In the genomic region with DNA sequence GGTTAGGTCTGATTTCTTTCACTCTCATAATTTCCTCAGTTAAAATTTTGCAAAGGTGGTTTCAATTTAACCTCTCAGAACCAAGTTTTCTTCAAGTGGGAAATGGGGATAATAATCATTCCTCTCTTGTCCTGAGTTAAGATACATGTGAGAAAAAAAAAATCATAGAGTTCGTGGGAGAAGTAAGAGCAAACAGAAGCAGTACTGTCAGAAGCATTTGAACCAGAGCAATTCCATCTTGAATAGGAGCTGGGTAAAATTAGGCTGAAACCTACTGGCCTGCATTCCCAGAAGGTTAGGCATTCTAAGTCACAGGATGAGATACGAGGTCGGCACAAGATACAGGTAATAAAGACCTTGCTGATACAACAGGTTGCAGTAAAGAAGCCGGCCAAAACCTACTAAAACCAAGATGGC, we compare ENCODE assay signal across 1 cellular context.
TF ChIP-seq lines count a peak whose summit lies in the region.

No MANE protein-coding gene starts in this region.

TF ChIP-seq in K562, 482 proteins besides CTCF, POLR2A, EP300 and RAD21 (continued from another document and continues in another):
- TF ChIP-seq ZFP30 (CRISPR knock-in tag; IDR thresholded peaks at IDR 0.05; ENCODE audit: borderline replicate concordance) (no peak), ZNF347 (CRISPR knock-in tag; IDR thresholded peaks at IDR 0.05; ENCODE audit: low read depth) (no peak), PRMT5 (CRISPR knock-in tag; IDR thresholded peaks at IDR 0.05) (no peak), UBTF (IDR thresholded peaks at IDR 0.05; ENCODE audit: borderline replicate concordance in 1 of 2, low read depth in 2 of 2, low read length in 2 of 2) (no peak), HIVEP1 (CRISPR knock-in tag; IDR thresholded peaks at IDR 0.05) (peak; percentile 72; the same call in 1 of the 2 replicates), KLF6 (CRISPR knock-in tag; IDR thresholded peaks at IDR 0.05; ENCODE audit: borderline replicate concordance) (peak; percentile 81; the same call in 1 of the 2 replicates), SMAD3 (CRISPR knock-in tag; conservative IDR thresholded peaks at IDR 0.05) (0 out of 2 replicates have a peak, but pooled peaks have one; percentile 19), SUPT5H (IDR thresholded peaks at IDR 0.05) (no peak), ZNF583 (CRISPR knock-in tag; IDR thresholded peaks at IDR 0.05) (peak; percentile 55; the same call in 1 of the 2 replicates), ZNF592 (IDR thresholded peaks at IDR 0.05) (peak; percentile 85), SAP30 (IDR thresholded peaks at IDR 0.05; ENCODE audit: borderline replicate concordance, insufficient read depth, low read depth, low read length, poor library complexity, severe bottlenecking) (no peak), DMBX1 (CRISPR knock-in tag; IDR thresholded peaks at IDR 0.05; ENCODE audit: borderline replicate concordance) (peak; percentile 90), GTF2A2 (tag; IDR thresholded peaks at IDR 0.05) (peak; percentile 90), ZNF311 (CRISPR knock-in tag; IDR thresholded peaks at IDR 0.05) (peak; percentile 52; the same call in 1 of the 2 replicates), ESRRA (IDR thresholded peaks at IDR 0.05; ENCODE audit: borderline replicate concordance, low read depth) (peak; percentile 58; the same call in 1 of the 2 replicates), ZNF589 (CRISPR knock-in tag; IDR thresholded peaks at IDR 0.05; ENCODE audit: low read depth) (peak; percentile 48; the same call in 1 of the 2 replicates), PTRF (tag; IDR thresholded peaks at IDR 0.05) (peak; percentile 80; the same call in 1 of the 2 replicates), NR2C1 (IDR thresholded peaks at IDR 0.05) (no peak), NR2C1 (tag; IDR thresholded peaks at IDR 0.05) (peak; percentile 62; the same call in 1 of the 2 replicates), CXXC5 (CRISPR knock-in tag; IDR thresholded peaks at IDR 0.05) (peak; percentile 54), ZNF175 (CRISPR knock-in tag; IDR thresholded peaks at IDR 0.05; ENCODE audit: low read depth) (peak; percentile 80), NFE2L1 (tag; IDR thresholded peaks at IDR 0.05; ENCODE audit: borderline replicate concordance, low read depth) (peak; percentile 26; the same call in 1 of the 2 replicates), GABPA (tag; conservative IDR thresholded peaks at IDR 0.05; ENCODE audit: low read depth) (no peak), ZNF395 (CRISPR knock-in tag; IDR thresholded peaks at IDR 0.05) (peak; percentile 56; the same call in 1 of the 2 replicates), ZBTB11 (CRISPR knock-in tag; IDR thresholded peaks at IDR 0.05) (peak in 1 of 3 experiments; percentile 50; a peak in 1 of 6 replicates), FOXJ2 (tag; IDR thresholded peaks at IDR 0.05) (no peak), ZNF644 (tag; IDR thresholded peaks at IDR 0.05; ENCODE audit: low read depth) (0 out of 2 replicates have a peak, but pooled peaks have one; percentile 52), COPS2 (conservative IDR thresholded peaks at IDR 0.05) (no peak), TAF7 (tag; IDR thresholded peaks at IDR 0.05) (0 out of 2 replicates have a peak, but pooled peaks have one; percentile 14), ASH1L (IDR thresholded peaks at IDR 0.05; ENCODE audit: borderline replicate concordance, low read depth, partially characterized antibody) (no peak), NR4A1 (CRISPR knock-in tag; IDR thresholded peaks at IDR 0.05) (no peak), NR4A1 (tag; IDR thresholded peaks at IDR 0.05) (peak; percentile 84; the same call in 1 of the 2 replicates), CREB3 (tag; conservative IDR thresholded peaks at IDR 0.05; ENCODE audit: low read depth) (peak; percentile 93), ZNF41 (CRISPR knock-in tag; conservative IDR thresholded peaks at IDR 0.05) (peak; percentile 31; the same call in 1 of the 2 replicates), PTTG1 (tag; IDR thresholded peaks at IDR 0.05; ENCODE audit: low read depth) (peak; percentile 78), ZNF449 (CRISPR knock-in tag; IDR thresholded peaks at IDR 0.05) (peak; percentile 55; the same call in 1 of the 2 replicates)
- TF ChIP-seq, protein P1, sequence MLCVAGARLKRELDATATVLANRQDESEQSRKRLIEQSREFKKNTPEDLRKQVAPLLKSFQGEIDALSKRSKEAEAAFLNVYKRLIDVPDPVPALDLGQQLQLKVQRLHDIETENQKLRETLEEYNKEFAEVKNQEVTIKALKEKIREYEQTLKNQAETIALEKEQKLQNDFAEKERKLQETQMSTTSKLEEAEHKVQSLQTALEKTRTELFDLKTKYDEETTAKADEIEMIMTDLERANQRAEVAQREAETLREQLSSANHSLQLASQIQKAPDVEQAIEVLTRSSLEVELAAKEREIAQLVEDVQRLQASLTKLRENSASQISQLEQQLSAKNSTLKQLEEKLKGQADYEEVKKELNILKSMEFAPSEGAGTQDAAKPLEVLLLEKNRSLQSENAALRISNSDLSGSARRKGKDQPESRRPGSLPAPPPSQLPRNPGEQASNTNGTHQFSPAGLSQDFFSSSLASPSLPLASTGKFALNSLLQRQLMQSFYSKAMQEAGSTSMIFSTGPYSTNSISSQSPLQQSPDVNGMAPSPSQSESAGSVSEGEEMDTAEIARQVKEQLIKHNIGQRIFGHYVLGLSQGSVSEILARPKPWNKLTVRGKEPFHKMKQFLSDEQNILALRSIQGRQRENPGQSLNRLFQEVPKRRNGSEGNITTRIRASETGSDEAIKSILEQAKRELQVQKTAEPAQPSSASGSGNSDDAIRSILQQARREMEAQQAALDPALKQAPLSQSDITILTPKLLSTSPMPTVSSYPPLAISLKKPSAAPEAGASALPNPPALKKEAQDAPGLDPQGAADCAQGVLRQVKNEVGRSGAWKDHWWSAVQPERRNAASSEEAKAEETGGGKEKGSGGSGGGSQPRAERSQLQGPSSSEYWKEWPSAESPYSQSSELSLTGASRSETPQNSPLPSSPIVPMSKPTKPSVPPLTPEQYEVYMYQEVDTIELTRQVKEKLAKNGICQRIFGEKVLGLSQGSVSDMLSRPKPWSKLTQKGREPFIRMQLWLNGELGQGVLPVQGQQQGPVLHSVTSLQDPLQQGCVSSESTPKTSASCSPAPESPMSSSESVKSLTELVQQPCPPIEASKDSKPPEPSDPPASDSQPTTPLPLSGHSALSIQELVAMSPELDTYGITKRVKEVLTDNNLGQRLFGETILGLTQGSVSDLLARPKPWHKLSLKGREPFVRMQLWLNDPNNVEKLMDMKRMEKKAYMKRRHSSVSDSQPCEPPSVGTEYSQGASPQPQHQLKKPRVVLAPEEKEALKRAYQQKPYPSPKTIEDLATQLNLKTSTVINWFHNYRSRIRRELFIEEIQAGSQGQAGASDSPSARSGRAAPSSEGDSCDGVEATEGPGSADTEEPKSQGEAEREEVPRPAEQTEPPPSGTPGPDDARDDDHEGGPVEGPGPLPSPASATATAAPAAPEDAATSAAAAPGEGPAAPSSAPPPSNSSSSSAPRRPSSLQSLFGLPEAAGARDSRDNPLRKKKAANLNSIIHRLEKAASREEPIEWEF (CRISPR knock-in tag; IDR thresholded peaks at IDR 0.05) = 0 out of 2 replicates have a peak, but pooled peaks have one; percentile 71
- TF ChIP-seq, protein P2, sequence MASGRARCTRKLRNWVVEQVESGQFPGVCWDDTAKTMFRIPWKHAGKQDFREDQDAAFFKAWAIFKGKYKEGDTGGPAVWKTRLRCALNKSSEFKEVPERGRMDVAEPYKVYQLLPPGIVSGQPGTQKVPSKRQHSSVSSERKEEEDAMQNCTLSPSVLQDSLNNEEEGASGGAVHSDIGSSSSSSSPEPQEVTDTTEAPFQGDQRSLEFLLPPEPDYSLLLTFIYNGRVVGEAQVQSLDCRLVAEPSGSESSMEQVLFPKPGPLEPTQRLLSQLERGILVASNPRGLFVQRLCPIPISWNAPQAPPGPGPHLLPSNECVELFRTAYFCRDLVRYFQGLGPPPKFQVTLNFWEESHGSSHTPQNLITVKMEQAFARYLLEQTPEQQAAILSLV (tag; IDR thresholded peaks at IDR 0.05) = peak; percentile 87
